29 cellular contexts compared by ENCODE assay signal in the genomic region with DNA sequence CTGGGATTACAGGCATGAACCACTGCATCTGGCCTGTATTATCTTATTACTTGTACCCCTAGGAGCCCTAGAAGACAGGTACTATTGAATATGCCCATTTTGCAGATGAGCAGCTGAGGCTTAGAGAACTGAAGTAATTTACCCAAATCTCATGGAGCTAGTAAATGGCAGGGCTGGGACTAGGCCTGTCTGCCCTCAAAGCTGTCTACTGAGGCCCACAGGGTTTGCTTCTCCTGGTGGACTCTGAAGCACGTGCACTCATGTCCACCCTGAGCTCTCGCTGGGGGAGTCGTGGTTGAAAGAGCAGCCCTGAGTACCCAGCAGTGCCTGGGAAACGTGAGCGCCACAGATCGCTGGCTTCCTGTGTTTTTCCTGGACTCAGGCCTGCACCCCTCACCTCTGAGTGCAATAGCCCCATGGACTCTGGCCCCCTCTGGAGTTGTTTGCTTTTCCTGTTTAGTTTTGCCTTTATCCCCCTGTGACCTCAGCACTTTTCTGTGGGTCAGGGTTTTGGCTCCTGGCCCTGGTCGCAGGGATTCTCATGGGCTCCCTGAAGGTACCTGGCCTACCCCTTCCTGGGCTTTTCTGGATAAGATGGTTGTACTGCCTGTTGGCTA. TPM values are rescaled to one million over a fixed set of nuclear protein-coding genes. Genes with fewer than 3 reads are reported as not detected.
DNase-seq lines count a peak whose midpoint lies in the region; ATAC-seq and TF ChIP-seq lines count a peak whose summit lies in the region.
"Had no signal": no experiment of that assay in that cellular context is flagged by ENCODE, and none has a peak within 500 bp of the region (broad histone marks: within the 10 kb centered on the region; RNA-seq: fewer than 3 reads in every experiment).

No MANE protein-coding gene starts in this region.

- H3K36me3 ChIP-seq in left ventricle myocardium inferior: no peaks in the 10 kb centered on the region
- peaks cover 0 to 8% (median 0%) of the 10 kb centered on the region in 9 donors for H3K36me3 ChIP-seq in heart left ventricle
- H3K36me3 ChIP-seq in colonic mucosa: no peaks in the 10 kb centered on the region
- H3K36me3 ChIP-seq in right lobe of liver: peaks cover 0 to 41% (median 7%) of the 10 kb centered on the region in 4 donors
- peaks cover 0 to 7% (median 0%) of the 10 kb centered on the region in 4 donors for H3K36me3 ChIP-seq in transverse colon
- H3K36me3 ChIP-seq: prostate gland, SJCRH30, upper lobe of left lung had no signal

- H3K4me3 ChIP-seq in left ventricle myocardium inferior (no peak overlapping the region), heart left ventricle (no peak overlapping the region), colonic mucosa (no peak overlapping the region), right lobe of liver (peak overlapping the region in 1 of 3 donors; percentile 29), transverse colon (no peak overlapping the region)
- H3K4me3 ChIP-seq: PC-9, prostate gland, SJCRH30, smooth muscle cell, upper lobe of left lung had no signal

- TF ChIP-seq CTCF in left ventricle myocardium inferior (IDR thresholded peaks at IDR 0.05; ENCODE audit: borderline replicate concordance) (no peak), heart left ventricle (IDR thresholded peaks at IDR 0.05) (no peak), colonic mucosa (IDR thresholded peaks at IDR 0.05) (no peak), right lobe of liver (IDR thresholded peaks at IDR 0.05) (peak in 1 of 4 donors; percentile 8), transverse colon (IDR thresholded peaks at IDR 0.05) (no peak)

- H3K27me3 ChIP-seq in left ventricle myocardium inferior (ENCODE audit: low read depth) (no peaks in the 10 kb centered on the region), heart left ventricle (no peaks in the 10 kb centered on the region), colonic mucosa (no peaks in the 10 kb centered on the region), right lobe of liver (no peaks in the 10 kb centered on the region), transverse colon (no peaks in the 10 kb centered on the region)
- H3K27me3 ChIP-seq: SJCRH30, upper lobe of left lung had no signal

- no peak for TF ChIP-seq EP300 in transverse colon (IDR thresholded peaks at IDR 0.05; ENCODE audit: low read depth)

- TF ChIP-seq POLR2A in heart left ventricle (IDR thresholded peaks at IDR 0.05) (no peak), right lobe of liver (IDR thresholded peaks at IDR 0.05) (no peak), transverse colon (IDR thresholded peaks at IDR 0.05) (no peak)

- intact Hi-C loops in left ventricle myocardium inferior (cut with micrococcal nuclease): no loop called here
- intact Hi-C loops in heart left ventricle (cut with DNase I): no loop called here
- intact Hi-C loops in colonic mucosa (cut with DNase I): no loop called here
- intact Hi-C loops in right lobe of liver (cut with DNase I): no loop called here
- intact Hi-C loops in transverse colon (cut with DNase I; ENCODE audit: low total_unique reads): no loop called here

- peak overlapping the region; percentile 84 for H3K27ac ChIP-seq in left ventricle myocardium inferior (replicated peaks)
- H3K27ac ChIP-seq in heart left ventricle: peak overlapping the region in 3 of 12 donors; percentile 2 to 50 (median 47)
- H3K27ac ChIP-seq in colonic mucosa: peak overlapping the region; percentile 14
- peak overlapping the region; percentile 34 to 79 (median 66) for H3K27ac ChIP-seq in right lobe of liver
- peak overlapping the region; percentile 87 to 97 (median 91) for H3K27ac ChIP-seq in transverse colon
- H3K27ac ChIP-seq: PC-9, prostate gland, SJCRH30 had no signal

- WGBS in heart left ventricle, 4 donors: 53 to 70% (median 59%) methylated on average over 7 of the region's 7 CpGs
- 9% methylated on average over 1 of the region's 7 CpGs for WGBS in right lobe of liver (ENCODE audit: insufficient coverage, low coverage, low lambda C conversion rate, missing lambda C conversion rate)
- WGBS in transverse colon (ENCODE audit: low coverage in 1 of 2), 2 donors: 35% methylated on average over 7 of the region's 7 CpGs; no CpG with 5 or more reads in 1 of the 2 donors

- ATAC-seq in heart left ventricle (no peak), right lobe of liver (peak; percentile 54 to 72 (median 68)), HG02588 (IDR thresholded peaks at IDR 0.05; ENCODE audit: unreplicated experiment) (no peak)
- ATAC-seq: left ventricle myocardium superior; stimulated activated naive CD8-positive, alpha-beta T cell treated with anti-CD3 and anti-CD28 coated beads, Interleukin-15, Interleukin-2, amounts not matched to agents 100 U/mL and 50 U/mL, for 24 hours had no signal

- H3K9me3 ChIP-seq in left ventricle myocardium inferior (replicated peaks) (no peaks in the 10 kb centered on the region), heart left ventricle (no peaks in the 10 kb centered on the region), colonic mucosa (no peaks in the 10 kb centered on the region), right lobe of liver (no peaks in the 10 kb centered on the region), transverse colon (no peaks in the 10 kb centered on the region)
- H3K9me3 ChIP-seq: prostate gland, SJCRH30, upper lobe of left lung had no signal

- peaks cover 93% of the 10 kb centered on the region for H3K4me1 ChIP-seq in left ventricle myocardium inferior
- peaks cover 0 to 86% (median 40%) of the 10 kb centered on the region in 12 donors for H3K4me1 ChIP-seq in heart left ventricle
- peaks cover 41% of the 10 kb centered on the region for H3K4me1 ChIP-seq in colonic mucosa
- peaks cover 0 to 90% (median 50%) of the 10 kb centered on the region in 4 donors for H3K4me1 ChIP-seq in right lobe of liver
- peaks cover 44 to 86% (median 75%) of the 10 kb centered on the region in 4 donors for H3K4me1 ChIP-seq in transverse colon

- in situ Hi-C loops in transverse colon (cut with MboI; ENCODE audit: low pct_ligation_motif_present in 1 of 4, low pct_unique_long_range_greater_than_20kb in 1 of 4, low sequenced_read_pairs in 3 of 4): no loop called here

- DNase-seq in left ventricle myocardium inferior (no peak), heart left ventricle (no peak), colonic mucosa (no peak), right lobe of liver (peak; percentile 80 to 95 (median 94)), transverse colon (no peak), superior temporal gyrus (ENCODE audit: extremely low spot score) (no peak)
- no peak for DNase-seq in stimulated activated CD8-positive, alpha-beta memory T cell treated with anti-CD3 and anti-CD28 coated beads, Interleukin-4, amount 100 ng/mL, for 48 hours
- DNase-seq: 8988T; activated CD4-positive, alpha-beta T cell treated with anti-CD3 and anti-CD28 coated beads for 48 hours; activated naive CD4-positive, alpha-beta T cell treated with anti-CD3 and anti-CD28 coated beads, Interleukin-2, amount 50 U/mL, for 16 hours; AML-193; anterior cingulate cortex; DND-41; effector memory CD4-positive, alpha-beta T cell; glutamatergic neuron; left ventricle myocardium superior; NCI-H1105 treated with DMSO at 0.1 percent for 48 hours; NCI-H2029 treated with DMSO at 0.1 percent for 48 hours; NCI-H345; NCI-H82; PC-9; SJCRH30; stimulated activated CD4-positive, alpha-beta T cell treated with anti-CD3 and anti-CD28 coated beads, Interleukin-4, amount 100 ng/mL, for 1 hour; stimulated activated naive CD8-positive, alpha-beta T cell treated with anti-CD3 and anti-CD28 coated beads, Interleukin-15, Interleukin-2, amounts not matched to agents 100 U/mL and 50 U/mL, for 24 hours; T-helper 1 cell; upper lobe of left lung had no signal

- H3K9ac ChIP-seq in colonic mucosa (ENCODE audit: low read depth in 2 of 2, low read length in 2 of 2): peak overlapping the region; percentile 28 to 74

RNA-seq across cellular contexts. Expression of a gene that starts 52.4 kb away (rescaled TPM):
- 59.1 TPM for total RNA-seq in left ventricle myocardium inferior
- total RNA-seq in heart left ventricle: 10 to 100 TPM; 44.6 to 72.8 (median 57.5) TPM
- polyA plus RNA-seq in heart left ventricle: 10 to 100 TPM; 57.9 to 65.8 TPM
- 100 to 1,000 TPM in 1 of 2 donors, 10 to 100 TPM in 1; 77.5 to 133 TPM for total RNA-seq in colonic mucosa
- 100 to 1,000 TPM in 2 of 6 experiments, 10 to 100 TPM in 4; 59.7 to 124 (median 87.4) TPM for total RNA-seq in right lobe of liver
- total RNA-seq in transverse colon: 100 to 1,000 TPM; 115 to 326 (median 199) TPM

Comparison
In these comparisons a context has a peak if more than half of its experiments do, and no peak if none do; other contexts are left out.
1. DNase-seq: peak in right lobe of liver (3 of 3); none in left ventricle myocardium inferior (single experiment), heart left ventricle (0 of 5), colonic mucosa (single experiment), transverse colon (single experiment), stimulated activated CD8-positive, alpha-beta memory T cell treated with anti-CD3 and anti-CD28 coated beads, Interleukin-4, amount 100 ng/mL, for 48 hours (single experiment) and superior temporal gyrus (single experiment).
2. ATAC-seq: peak in right lobe of liver (4 of 4); none in heart left ventricle (0 of 4) and HG02588 (single experiment).